ENCODE assay signal across 28 cellular contexts in genomic region chr9:70036641-70037040, GRCh38. TPM values are rescaled to one million over a fixed set of nuclear protein-coding genes. Genes with fewer than 3 reads are reported as not detected.
"Had no signal": no experiment of that assay in that cellular context is flagged by ENCODE, and none has a peak within 500 bp of the region (broad histone marks: within the 10 kb centered on the region; RNA-seq: fewer than 3 reads in every experiment).

No MANE protein-coding gene starts in this region.

- H3K36me3 Mint-ChIP-seq: mesothelial cell of epicardium; natural killer cell; stimulated activated effector memory CD8-positive, alpha-beta T cell treated with anti-CD3 and anti-CD28 coated beads, Interleukin-12 subunit alpha, Interleukin-12 subunit beta, amount 100 ng/mL, for 72 hours had no signal

- H3K4me1 ChIP-seq: colonic mucosa, pancreas, psoas muscle, tibial artery had no signal

- H3K27ac Mint-ChIP-seq: activated naive CD8-positive, alpha-beta T cell treated with anti-CD3 and anti-CD28 coated beads, Interleukin-2, amount 10 ng/mL, durations not matched to agents 7 days and 5 days; endodermal cell; mesothelial cell of epicardium; natural killer cell; stimulated activated effector memory CD8-positive, alpha-beta T cell treated with anti-CD3 and anti-CD28 coated beads, Interleukin-12 subunit alpha, Interleukin-12 subunit beta, amount 100 ng/mL, for 72 hours; stimulated activated naive CD8-positive, alpha-beta T cell treated with anti-CD3 and anti-CD28 coated beads, Interleukin-15, amount 100 ng/mL, for 72 hours; T-helper 17 cell had no signal

- H3K27me3 ChIP-seq: colonic mucosa, foreskin keratinocyte, pancreas, tibial artery had no signal

- H3K9me3 ChIP-seq: colonic mucosa, left ventricle myocardium inferior, pancreas, psoas muscle, tibial artery had no signal

- H3K4me3 ChIP-seq: colonic mucosa, dorsolateral prefrontal cortex, left ventricle myocardium inferior, pancreas, psoas muscle, skin epidermis, tibial artery had no signal

- H3K27ac ChIP-seq: colonic mucosa, dorsolateral prefrontal cortex, epithelial cell of prostate, foreskin keratinocyte, left ventricle myocardium inferior, pancreas, psoas muscle, skin epidermis, tibial artery had no signal

- DNase-seq: activated CD4-positive, alpha-beta T cell treated with anti-CD3 and anti-CD28 coated beads for 4 hours; activated CD4-positive, alpha-beta T cell treated with anti-CD3 and anti-CD28 coated beads, Interleukin-2, amount 50 U/mL, for 48 hours; activated CD4-positive, CD25-positive, alpha-beta regulatory T cell; activated CD8-positive, alpha-beta memory T cell treated with anti-CD3 and anti-CD28 coated beads, Interleukin-2, amount 50 U/mL, for 48 hours; activated naive CD4-positive, alpha-beta T cell treated with Interleukin-2 at 50 U/mL for 16 hours; activated naive CD8-positive, alpha-beta T cell treated with anti-CD3 and anti-CD28 coated beads, Interleukin-2, amount 10 ng/mL, durations not matched to agents 7 days and 5 days; activated T-cell treated with anti-CD3 and anti-CD28 coated beads, Interleukin-2, amount 50 U/mL, for 48 hours; amniotic stem cell; colonic mucosa; dorsolateral prefrontal cortex; endodermal cell; foreskin keratinocyte; hippocampal formation; left ventricle myocardium inferior; mammary epithelial cell; natural killer cell; pancreas; psoas muscle; stimulated activated CD4-positive, alpha-beta T cell treated with anti-CD3 and anti-CD28 coated beads, Interleukin-2, amount 100 ng/mL, for 24 hours; stimulated activated naive CD8-positive, alpha-beta T cell treated with anti-CD3 and anti-CD28 coated beads, Interleukin-15, amount 100 ng/mL, for 72 hours; T-helper 17 cell; tibial artery had no signal

- ATAC-seq: foreskin keratinocyte; natural killer cell; pancreas; psoas muscle; right cardiac atrium; stimulated activated effector memory CD8-positive, alpha-beta T cell treated with anti-CD3 and anti-CD28 coated beads, Interleukin-12 subunit alpha, Interleukin-12 subunit beta, amount 100 ng/mL, for 72 hours; stimulated activated naive CD8-positive, alpha-beta T cell treated with anti-CD3 and anti-CD28 coated beads, Interleukin-15, amount 100 ng/mL, for 72 hours; T-helper 17 cell had no signal

- H3K36me3 ChIP-seq: colonic mucosa, left ventricle myocardium inferior, pancreas, tibial artery had no signal

RNA-seq across cellular contexts. Expression of gene MAMDC2, which starts 7.0 kb away (rescaled TPM):
- total RNA-seq: activated CD8-positive, alpha-beta memory T cell treated with anti-CD3 and anti-CD28 coated beads for 36 hours had no signal
